In genomic region chr17:13981881-13982280, GRCh38 we compare ENCODE assay signal across 1 cellular context.
TF ChIP-seq lines count a peak whose summit lies in the region.

No MANE protein-coding gene starts in this region.

TF ChIP-seq in SK-N-SH treated with all-trans-retinoic acid at 6 μM for 48 hours, 23 proteins besides CTCF, POLR2A, EP300 and RAD21 (continued from another document):
- TF ChIP-seq PATZ1 (CRISPR knock-in tag; IDR thresholded peaks at IDR 0.05; ENCODE audit: borderline replicate concordance) (no peak), CREB5 (CRISPR knock-in tag; IDR thresholded peaks at IDR 0.05; ENCODE audit: low read depth) (no peak), BACH2 (CRISPR knock-in tag; IDR thresholded peaks at IDR 0.05; ENCODE audit: borderline replicate concordance) (no peak), TOX (CRISPR knock-in tag; IDR thresholded peaks at IDR 0.05; ENCODE audit: borderline replicate concordance) (no peak), ISL1 (CRISPR knock-in tag; IDR thresholded peaks at IDR 0.05) (no peak), ZNF70 (CRISPR knock-in tag; IDR thresholded peaks at IDR 0.05) (no peak), ZNF8 (CRISPR knock-in tag; IDR thresholded peaks at IDR 0.05) (no peak), ESRRG (CRISPR knock-in tag; IDR thresholded peaks at IDR 0.05) (no peak), CSDC2 (CRISPR knock-in tag; IDR thresholded peaks at IDR 0.05) (no peak)
